1 cellular context compared by ENCODE assay signal in the genomic region with DNA sequence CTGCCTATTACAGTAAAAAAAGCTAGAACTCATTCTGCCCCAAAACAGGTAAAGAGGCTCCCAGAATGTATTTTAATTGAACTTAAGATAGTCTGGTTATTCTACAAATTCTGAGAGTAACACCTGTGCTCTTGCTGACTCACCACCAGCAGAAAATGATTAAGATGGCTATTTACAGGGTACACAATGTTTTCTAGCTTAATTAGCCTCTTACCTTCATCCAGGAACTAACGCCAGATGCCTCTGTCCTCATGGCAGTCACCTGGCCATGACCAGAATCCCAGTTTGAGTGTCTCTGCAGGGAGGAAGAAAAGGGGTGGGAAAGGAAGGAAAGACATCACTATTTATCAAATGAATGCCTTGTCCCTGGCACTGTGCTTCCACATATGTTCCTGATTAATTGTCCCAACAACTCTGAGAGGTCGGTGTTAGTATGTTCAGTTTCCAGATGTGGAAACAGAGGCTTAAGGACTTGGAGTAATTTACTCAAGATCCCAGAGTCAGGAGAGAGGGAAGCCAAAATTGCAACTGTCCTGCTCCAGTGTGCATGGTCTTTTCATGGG.
TF ChIP-seq lines count a peak whose summit lies in the region.

No MANE protein-coding gene starts in this region.

TF ChIP-seq in SK-N-SH treated with all-trans-retinoic acid at 6 μM for 48 hours, 23 proteins besides CTCF, POLR2A, EP300 and RAD21 (continued from another document):
- TF ChIP-seq PPARA (CRISPR knock-in tag; IDR thresholded peaks at IDR 0.05; ENCODE audit: borderline replicate concordance) = no peak
- no peak for TF ChIP-seq ZFP30 (CRISPR knock-in tag; IDR thresholded peaks at IDR 0.05)
- no peak for TF ChIP-seq GLIS3 (CRISPR knock-in tag; IDR thresholded peaks at IDR 0.05)
- TF ChIP-seq ZNF8 (CRISPR knock-in tag; IDR thresholded peaks at IDR 0.05) = no peak
- no peak for TF ChIP-seq TOX (CRISPR knock-in tag; IDR thresholded peaks at IDR 0.05; ENCODE audit: borderline replicate concordance)
- TF ChIP-seq POU6F1 (CRISPR knock-in tag; IDR thresholded peaks at IDR 0.05; ENCODE audit: borderline replicate concordance, low read depth) = no peak
